ENCODE assay signal across 20 cellular contexts in genomic region chr3:105762749-105763673, GRCh38.
DNase-seq lines count a peak whose midpoint lies in the region; ATAC-seq and TF ChIP-seq lines count a peak whose summit lies in the region.
"Had no signal": no experiment of that assay in that cellular context is flagged by ENCODE, and none has a peak within 500 bp of the region (broad histone marks: within the 10 kb centered on the region; RNA-seq: fewer than 3 reads in every experiment).

No MANE protein-coding gene starts in this region.

- H2BK5ac ChIP-seq in trophoblast cell (ENCODE audit: low read depth, low read length, poor library complexity): no peak overlapping the region

- no peak overlapping the region for H3K4ac ChIP-seq in trophoblast cell (ENCODE audit: low read depth, low read length)

- H3K4me1 Mint-ChIP-seq in activated T-cell treated with anti-CD3 and anti-CD28 coated beads, Interleukin-2, amount 50 U/mL, for 72 hours (ENCODE audit: low read depth): peaks cover 55% of the 10 kb centered on the region
- H3K4me1 Mint-ChIP-seq in activated CD8-positive, alpha-beta T cell treated with anti-CD3 and anti-CD28 coated beads for 36 hours (ENCODE audit: low read depth): peaks cover 78% of the 10 kb centered on the region
- peaks cover 45 to 63% of the 10 kb centered on the region in 2 donors for H3K4me1 Mint-ChIP-seq in effector memory CD8-positive, alpha-beta T cell (ENCODE audit: low read depth in 2 of 2)

- no peak overlapping the region for H2AK5ac ChIP-seq in trophoblast cell (ENCODE audit: low read length)

- POLR2A ChIA-PET in activated CD8-positive, alpha-beta T cell treated with anti-CD3 and anti-CD28 coated beads for 36 hours (lab: Charles Lee): interaction anchor here (1.0 to 1.4 kb wide), 2 partner anchors 11 to 75 kb away, joined by 3 to 4 read pairs; no protein-coding TSS in a partner anchor

- peaks cover 11 to 20% of the 10 kb centered on the region in 2 experiments for H3K36me3 ChIP-seq in trophoblast cell (ENCODE audit: control insufficient read depth in 1 of 2, insufficient read depth in 2 of 2, low read length in 2 of 2)
- H3K36me3 ChIP-seq: lower lobe of right lung had no signal

- H3K4me2 ChIP-seq in trophoblast cell (ENCODE audit: low read length): no peak overlapping the region

- peaks cover 12 to 16% of the 10 kb centered on the region in 2 donors for H3K9me3 Mint-ChIP-seq in activated T-cell treated with anti-CD3 and anti-CD28 coated beads, Interleukin-2, amount 50 U/mL, for 72 hours
- peaks cover 40% of the 10 kb centered on the region for H3K9me3 Mint-ChIP-seq in activated CD8-positive, alpha-beta T cell treated with anti-CD3 and anti-CD28 coated beads for 36 hours
- peaks cover 7 to 18% of the 10 kb centered on the region in 2 donors for H3K9me3 Mint-ChIP-seq in effector memory CD8-positive, alpha-beta T cell

- H3K18ac ChIP-seq in trophoblast cell (ENCODE audit: low read length): peak overlapping the region; percentile 38

- no peak overlapping the region for H3K27ac ChIP-seq in trophoblast cell (ENCODE audit: low read depth, low read length)
- H3K27ac ChIP-seq: lower lobe of right lung, right atrium auricular region had no signal

- H2AFZ ChIP-seq in trophoblast cell (ENCODE audit: insufficient read depth, low read length, poor library complexity): no peak overlapping the region

- H4K91ac ChIP-seq in trophoblast cell (ENCODE audit: low read depth, low read length): no peak overlapping the region

- TF ChIP-seq CTCF in activated CD8-positive, alpha-beta T cell treated with anti-CD3 and anti-CD28 coated beads for 36 hours (IDR thresholded peaks at IDR 0.05): no peak

- no peak overlapping the region for H3K9ac ChIP-seq in trophoblast cell (ENCODE audit: low read length)

- no peaks in the 10 kb centered on the region for H3K79me1 ChIP-seq in trophoblast cell (ENCODE audit: low read length)

- no CpG with 5 or more reads among the region's 13 CpGs for WGBS in trophoblast cell (ENCODE audit: extremely low coverage, insufficient coverage, insufficient read length)

- peak overlapping the region in 1 of 2 donors; percentile 61 for H3K4me3 Mint-ChIP-seq in activated T-cell treated with anti-CD3 and anti-CD28 coated beads, Interleukin-2, amount 50 U/mL, for 72 hours
- no peak overlapping the region for H3K4me3 Mint-ChIP-seq in activated CD8-positive, alpha-beta T cell treated with anti-CD3 and anti-CD28 coated beads for 36 hours
- H3K4me3 Mint-ChIP-seq in effector memory CD8-positive, alpha-beta T cell: peak overlapping the region in 1 of 2 donors; percentile 40

- H3K4me1 ChIP-seq in trophoblast cell (ENCODE audit: control insufficient read depth in 1 of 2, insufficient read depth in 2 of 2, low read length in 2 of 2): peaks cover 0 to 4% of the 10 kb centered on the region in 2 experiments
- H3K4me1 ChIP-seq: lower lobe of right lung had no signal

- no peak overlapping the region for H3K14ac ChIP-seq in trophoblast cell (ENCODE audit: low read length)

- H2BK12ac ChIP-seq in trophoblast cell (ENCODE audit: low read length): no peak overlapping the region

- H3K79me2 ChIP-seq in trophoblast cell (ENCODE audit: control insufficient read depth, insufficient read depth, low read length, poor library complexity): no peaks in the 10 kb centered on the region

- ATAC-seq in activated T-cell treated with anti-CD3 and anti-CD28 coated beads, Interleukin-2, amount 50 U/mL, for 72 hours (replicated peaks in 1 of 2): peak in 1 of 2 donors; percentile 63
- no peak for ATAC-seq in activated CD8-positive, alpha-beta T cell treated with anti-CD3 and anti-CD28 coated beads for 36 hours
- no peak for ATAC-seq in effector memory CD8-positive, alpha-beta T cell (replicated peaks)
- ATAC-seq in GM19023 (IDR thresholded peaks at IDR 0.05; ENCODE audit: unreplicated experiment) (no peak), GM21423 (IDR thresholded peaks at IDR 0.05; ENCODE audit: unreplicated experiment) (no peak)
- ATAC-seq: lower lobe of right lung had no signal

- peaks cover 35 to 70% of the 10 kb centered on the region in 2 donors for H3K36me3 Mint-ChIP-seq in activated T-cell treated with anti-CD3 and anti-CD28 coated beads, Interleukin-2, amount 50 U/mL, for 72 hours (ENCODE audit: insufficient read depth in 2 of 2)
- H3K36me3 Mint-ChIP-seq in activated CD8-positive, alpha-beta T cell treated with anti-CD3 and anti-CD28 coated beads for 36 hours (ENCODE audit: low read depth): peaks cover 83% of the 10 kb centered on the region
- H3K36me3 Mint-ChIP-seq in effector memory CD8-positive, alpha-beta T cell (ENCODE audit: insufficient read depth): peaks cover 16% of the 10 kb centered on the region

- CTCF ChIA-PET in activated CD8-positive, alpha-beta T cell treated with anti-CD3 and anti-CD28 coated beads for 36 hours (lab: Charles Lee): interaction anchor here (0.6 kb wide), 1 partner anchor 66 kb away, joined by 3 read pairs; no protein-coding TSS in a partner anchor

- H2BK120ac ChIP-seq in trophoblast cell (ENCODE audit: insufficient read depth, low read length, poor library complexity): no peak overlapping the region

- H3K27me3 Mint-ChIP-seq in activated T-cell treated with anti-CD3 and anti-CD28 coated beads, Interleukin-2, amount 50 U/mL, for 72 hours (ENCODE audit: low read depth): no peaks in the 10 kb centered on the region
- no peaks in the 10 kb centered on the region for H3K27me3 Mint-ChIP-seq in activated CD8-positive, alpha-beta T cell treated with anti-CD3 and anti-CD28 coated beads for 36 hours
- H3K27me3 Mint-ChIP-seq in effector memory CD8-positive, alpha-beta T cell: no peaks in the 10 kb centered on the region

- H3K4me3 ChIP-seq in trophoblast cell (ENCODE audit: low read depth, low read length): no peak overlapping the region
- H3K4me3 ChIP-seq: lower lobe of right lung, right atrium auricular region had no signal

- H4K8ac ChIP-seq in trophoblast cell (ENCODE audit: low read depth, low read length): no peak overlapping the region

- peak overlapping the region; percentile 83 for H3K27ac Mint-ChIP-seq in activated T-cell treated with anti-CD3 and anti-CD28 coated beads, Interleukin-2, amount 50 U/mL, for 72 hours
- H3K27ac Mint-ChIP-seq in activated CD8-positive, alpha-beta T cell treated with anti-CD3 and anti-CD28 coated beads for 36 hours: peak overlapping the region; percentile 88
- peak overlapping the region; percentile 71 to 90 for H3K27ac Mint-ChIP-seq in effector memory CD8-positive, alpha-beta T cell

- peaks cover 11% of the 10 kb centered on the region for H3K9me3 ChIP-seq in trophoblast cell (ENCODE audit: insufficient read depth, low read depth, low read length)
- H3K9me3 ChIP-seq: lower lobe of right lung had no signal

- H3K27me3 ChIP-seq in trophoblast cell (ENCODE audit: insufficient read depth, low read length): no peaks in the 10 kb centered on the region
- H3K27me3 ChIP-seq: right atrium auricular region had no signal

- intact Hi-C loops in activated CD8-positive, alpha-beta T cell treated with anti-CD3 and anti-CD28 coated beads for 36 hours (cut with micrococcal nuclease): no loop called here

- H3K23ac ChIP-seq in trophoblast cell (ENCODE audit: low read length): no peak overlapping the region

- H4K12ac ChIP-seq in trophoblast cell (ENCODE audit: low read depth, low read length): no peak overlapping the region

- no peak for DNase-seq in activated T-cell treated with anti-CD3 and anti-CD28 coated beads, Interleukin-2, amount 50 U/mL, for 72 hours
- no peak for DNase-seq in activated T-cell treated with anti-CD3 and anti-CD28 coated beads, Interleukin-2, amount 50 U/mL, for 1 hour
- DNase-seq in activated CD8-positive, alpha-beta T cell treated with anti-CD3 and anti-CD28 coated beads for 36 hours: no peak
- no peak for DNase-seq in effector memory CD8-positive, alpha-beta T cell
- DNase-seq in trophoblast cell: no peak
- DNase-seq in effector CD4-positive, alpha-beta T cell: no peak
- DNase-seq: ACHN; activated CD4-positive, alpha-beta T cell treated with anti-CD3 and anti-CD28 coated beads for 1 hour; amniotic stem cell; foreskin melanocyte; H7; hypothalamus; islet precursor cell; KG1; lower lobe of right lung; NCI-H187; occipital lobe had no signal
